In genomic region chr15:85331666-85332261, GRCh38 we compare ENCODE assay signal across 9 cellular contexts. TPM values are rescaled to one million over a fixed set of nuclear protein-coding genes. Genes with fewer than 3 reads are reported as not detected.
DNase-seq lines count a peak whose midpoint lies in the region; ATAC-seq, FAIRE-seq and TF ChIP-seq lines count a peak whose summit lies in the region.
"Had no signal": no experiment of that assay in that cellular context is flagged by ENCODE, and none has a peak within 500 bp of the region (broad histone marks: within the 10 kb centered on the region; RNA-seq: fewer than 3 reads in every experiment).

No MANE protein-coding gene starts in this region.

- H3K4me3 ChIP-seq in AG04450 (ENCODE audit: low read depth, low read length) (no peak overlapping the region), GM23338 (no peak overlapping the region), astrocyte (ENCODE audit: insufficient read depth, low read depth, low read length) (no peak overlapping the region), muscle layer of colon (ENCODE audit: low read depth in 1 of 2, low read length in 2 of 2) (no peak overlapping the region)

- ATAC-seq in GM23338, result no peak
- no peak for ATAC-seq in GM19328 (IDR thresholded peaks at IDR 0.05; ENCODE audit: unreplicated experiment)

- H3K4me1 ChIP-seq in GM23338 (ENCODE audit: insufficient read depth) (peaks cover 4% of the 10 kb centered on the region; the same call in 1 of the 2 replicates), astrocyte (ENCODE audit: insufficient read depth, low read length) (peaks cover 43% of the 10 kb centered on the region), muscle layer of colon (ENCODE audit: insufficient read depth, low read length) (peaks cover 19% of the 10 kb centered on the region)

- POLR2A ChIA-PET in AG04450 (lab: Yijun Ruan, JAX), result interaction anchor here (1.3 to 2.7 kb wide), 3 partner anchors 14 to 82 kb away, joined by 3 to 16 read pairs (median 3); no protein-coding TSS in a partner anchor

- H3K9me2 ChIP-seq in GM23338 (ENCODE audit: insufficient read depth), result no peaks in the 10 kb centered on the region

- no peak overlapping the region for H3K4me2 ChIP-seq in GM23338
- peak overlapping the region; percentile 79 for H3K4me2 ChIP-seq in astrocyte (ENCODE audit: low read length)

- H3K36me3 ChIP-seq in GM23338 (ENCODE audit: insufficient read depth) (no peaks in the 10 kb centered on the region), astrocyte (ENCODE audit: insufficient read depth, low read length) (no peaks in the 10 kb centered on the region), muscle layer of colon (ENCODE audit: insufficient read depth, low read length) (no peaks in the 10 kb centered on the region)

- H3K27ac ChIP-seq in AG04450 (ENCODE audit: low read depth, low read length) (peak overlapping the region; percentile 88), GM23338 (ENCODE audit: low read depth) (no peak overlapping the region), astrocyte (ENCODE audit: low read depth, low read length) (peak overlapping the region; percentile 61), muscle layer of colon (ENCODE audit: low read depth, low read length) (peak overlapping the region; percentile 77)

- peak overlapping the region; percentile 45 for H3K9ac ChIP-seq in astrocyte (ENCODE audit: low read length)
- no peak overlapping the region for H3K9ac ChIP-seq in muscle layer of colon (ENCODE audit: low read length)

- H3K79me2 ChIP-seq in GM23338 (replicated peaks; ENCODE audit: insufficient read depth) (no peaks in the 10 kb centered on the region), astrocyte (ENCODE audit: insufficient read depth, low read length) (no peaks in the 10 kb centered on the region)

- peaks cover 2% of the 10 kb centered on the region for H3K27me3 Mint-ChIP-seq in GM23338 (ENCODE audit: insufficient read depth, low read depth, poor library complexity)
- no peaks in the 10 kb centered on the region for H3K27me3 Mint-ChIP-seq in astrocyte (ENCODE audit: low read depth, unreplicated experiment)

- no peaks in the 10 kb centered on the region for H3F3A ChIP-seq in GM23338 (replicated peaks; ENCODE audit: low read depth)

- no peaks in the 10 kb centered on the region for H3K36me3 Mint-ChIP-seq in GM23338 (ENCODE audit: low read depth)
- no peaks in the 10 kb centered on the region for H3K36me3 Mint-ChIP-seq in astrocyte (ENCODE audit: low read depth, unreplicated experiment)

- H2AFZ ChIP-seq in GM23338 (peak overlapping the region; percentile 61), astrocyte (ENCODE audit: low read depth, low read length) (peak overlapping the region; percentile 36)

- H3K4me3 Mint-ChIP-seq in GM23338, result no peak overlapping the region
- H3K4me3 Mint-ChIP-seq in astrocyte (ENCODE audit: unreplicated experiment), result peak overlapping the region; percentile 8

- peaks cover 21% of the 10 kb centered on the region for H3K4me1 Mint-ChIP-seq in GM23338
- peaks cover 50% of the 10 kb centered on the region for H3K4me1 Mint-ChIP-seq in astrocyte (ENCODE audit: low read depth, unreplicated experiment)

- H3K9me3 Mint-ChIP-seq in GM23338 (no peaks in the 10 kb centered on the region), astrocyte (ENCODE audit: unreplicated experiment) (peaks cover 5% of the 10 kb centered on the region)

- TF ChIP-seq CTCF in AG04450 (IDR thresholded peaks at IDR 0.05; ENCODE audit: low read depth, low read length), result no peak
- no peak for TF ChIP-seq CTCF in GM23338 (conservative IDR thresholded peaks at IDR 0.05; ENCODE audit: low read depth in 2 of 2)
- TF ChIP-seq CTCF in astrocyte (IDR thresholded peaks at IDR 0.05; ENCODE audit: insufficient read depth, low read depth, low read length), result no peak

- no peak for FAIRE-seq in astrocyte (lab: Jason Lieb, UNC)
- FAIRE-seq: endometrium had no signal

- H3K27ac Mint-ChIP-seq in GM23338 (no peak overlapping the region), astrocyte (ENCODE audit: unreplicated experiment) (peak overlapping the region; percentile 73)

- CTCF ChIA-PET in AG04450 (lab: Charles Lee), result interaction anchor here (0.7 to 2.2 kb wide), 13 partner anchors 16 to 499 kb away, joined by 3 to 13 read pairs (median 3); no protein-coding TSS in a partner anchor

- no peaks in the 10 kb centered on the region for H4K20me1 ChIP-seq in GM23338 (replicated peaks; ENCODE audit: insufficient read depth)
- H4K20me1 ChIP-seq in astrocyte (ENCODE audit: insufficient read depth, low read length), result no peaks in the 10 kb centered on the region

- H3K9me3 ChIP-seq in AG04450 (ENCODE audit: control insufficient read depth, insufficient read depth, low read length) (peaks cover 4% of the 10 kb centered on the region; the same call in 1 of the 2 replicates), astrocyte (ENCODE audit: insufficient read depth, low read depth, low read length) (no peaks in the 10 kb centered on the region), muscle layer of colon (ENCODE audit: low read length) (no peaks in the 10 kb centered on the region)

- H3K27me3 ChIP-seq in AG04450 (ENCODE audit: control insufficient read depth, insufficient read depth, low read length), result no peaks in the 10 kb centered on the region
- no peaks in the 10 kb centered on the region for H3K27me3 ChIP-seq in GM23338 (ENCODE audit: insufficient read depth)
- H3K27me3 ChIP-seq in astrocyte (ENCODE audit: insufficient read depth, low read length), result no peaks in the 10 kb centered on the region
- H3K27me3 ChIP-seq in muscle layer of colon (ENCODE audit: control insufficient read depth in 1 of 2, insufficient read depth in 2 of 2, low read length in 2 of 2), result no peaks in the 10 kb centered on the region

- DNase-seq in AG04450 (ENCODE audit: low read depth, low spot score), result no peak
- no peak for DNase-seq in GM23338 (ENCODE audit: low spot score)
- no peak for DNase-seq in astrocyte (ENCODE audit: low read depth)
- no peak for DNase-seq in KG1 (lab: John Stamatoyannopoulos, UW)
- no peak for DNase-seq in stimulated activated CD4-positive, alpha-beta T cell treated with anti-CD3 and anti-CD28 coated beads, Interleukin-4, amount 100 ng/mL, for 24 hours
- no peak for DNase-seq in activated CD8-positive, alpha-beta memory T cell treated with anti-CD3 and anti-CD28 coated beads for 24 hours

TF ChIP-seq in GM23338, 12 proteins besides CTCF, POLR2A, EP300 and RAD21 (continues in another document):
- no peak for TF ChIP-seq JUNB (IDR thresholded peaks at IDR 0.05; ENCODE audit: unreplicated experiment)
- no peak for TF ChIP-seq EZH2 (IDR thresholded peaks at IDR 0.05; ENCODE audit: low read depth, unreplicated experiment)

RNA-seq across cellular contexts. Expression of gene AKAP13, which starts 48.6 kb away (rescaled TPM):
- polyA plus RNA-seq in AG04450 (2011; rRNA removed) (15.5 and 21.9 TPM in 2 replicates), GM23338 (2016; fragmentation: Nextera tagmentation; extraction: Ambion mirVana) (40.3 and 46.2 TPM in 2 replicates)
- 94.0 and 97.6 TPM in 2 replicates for polyA minus RNA-seq in AG04450 (2011; rRNA and poly(A)+ RNA removed)
- total RNA-seq in GM23338 (2014; rRNA removed; shearing (Covaris generic)), result 49.4 and 60.7 TPM in 2 replicates
- 93.0 and 98.2 TPM in 2 replicates for total RNA-seq in astrocyte
